ENCODE assay signal across 9 cellular contexts in the genomic region with DNA sequence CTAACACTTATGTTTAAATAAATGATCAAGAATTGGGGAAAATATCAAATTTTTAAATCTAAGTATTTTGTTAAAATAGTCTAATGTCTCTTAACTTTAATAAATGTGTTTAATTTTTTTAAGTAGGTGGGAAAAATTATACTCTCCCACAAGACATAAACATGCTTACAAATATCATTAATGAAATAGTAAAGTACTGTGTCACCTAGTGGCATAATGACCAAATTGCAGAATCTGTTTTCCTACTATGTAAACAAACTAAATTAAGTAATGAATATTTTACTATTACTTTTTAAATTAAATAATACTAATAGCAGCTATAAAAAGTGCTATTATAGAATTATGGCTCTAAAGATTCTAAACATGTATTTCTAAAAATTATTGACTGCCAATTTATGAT. TPM values are rescaled to one million over a fixed set of nuclear protein-coding genes. Genes with fewer than 3 reads are reported as not detected.
DNase-seq lines count a peak whose midpoint lies in the region; ATAC-seq and TF ChIP-seq lines count a peak whose summit lies in the region.
"Had no signal": no experiment of that assay in that cellular context is flagged by ENCODE, and none has a peak within 500 bp of the region (broad histone marks: within the 10 kb centered on the region; RNA-seq: fewer than 3 reads in every experiment).

No MANE protein-coding gene starts in this region.

- no peaks in the 10 kb centered on the region for H3K4me1 ChIP-seq in HEK293 (ENCODE audit: control insufficient read depth, insufficient read depth, low read length)
- H3K4me1 ChIP-seq in adrenal gland (replicated peaks in 1 of 2): no peaks in the 10 kb centered on the region
- no peaks in the 10 kb centered on the region for H3K4me1 ChIP-seq in gastrocnemius medialis

- in situ Hi-C loops in gastrocnemius medialis (cut with MboI; ENCODE audit: low sequenced_read_pairs in 4 of 4): no loop called here

- H3K36me3 ChIP-seq in HEK293 (ENCODE audit: control insufficient read depth in 2 of 2, insufficient read depth in 1 of 2, low read length in 2 of 2) (peaks cover 0 to 30% of the 10 kb centered on the region in 2 experiments; a peak in 2 of 3 replicates), adrenal gland (replicated peaks in 1 of 2) (no peaks in the 10 kb centered on the region), gastrocnemius medialis (no peaks in the 10 kb centered on the region)

- intact Hi-C loops in adrenal gland (cut with DNase I) (no loop called here), gastrocnemius medialis (cut with DNase I; ENCODE audit: low total_unique reads) (no loop called here)

- TF ChIP-seq POLR2A in adrenal gland (IDR thresholded peaks at IDR 0.05) (no peak), gastrocnemius medialis (IDR thresholded peaks at IDR 0.05) (no peak)

- H3K27ac ChIP-seq in HEK293 (ENCODE audit: extremely low read depth, low read depth, low read length) (no peak overlapping the region), adrenal gland (no peak overlapping the region), gastrocnemius medialis (no peak overlapping the region)

- POLR2A ChIA-PET in HEK293 (lab: Yijun Ruan, JAX): no interaction called here

- no peak for TF ChIP-seq CTCF in HEK293 (tag by site-specific recombination; IDR thresholded peaks at IDR 0.05)
- peak in 4 of 6 experiments; percentile 30 to 55 (median 42) for TF ChIP-seq CTCF in adrenal gland (IDR thresholded peaks at IDR 0.05)
- TF ChIP-seq CTCF in gastrocnemius medialis (IDR thresholded peaks at IDR 0.05 in 4 of 5, conservative IDR thresholded peaks at IDR 0.05 in 1 of 5): peak in 2 of 5 experiments; percentile 25 to 35

- H3K27me3 ChIP-seq in adrenal gland (no peaks in the 10 kb centered on the region), gastrocnemius medialis (no peaks in the 10 kb centered on the region)

- CTCF ChIA-PET in HEK293 (lab: Yijun Ruan, JAX): interaction anchor here (0.5 to 0.9 kb wide), 4 partner anchors 12 to 293 kb away, joined by 3 to 5 read pairs (median 4); no protein-coding TSS in a partner anchor

- H3K4me3 ChIP-seq in HEK293 (ENCODE audit: low read depth, low read length) (no peak overlapping the region), adrenal gland (no peak overlapping the region), gastrocnemius medialis (no peak overlapping the region)

- peak; percentile 6 for DNase-seq in COLO829 (ENCODE audit: low spot score)
- DNase-seq in adrenal gland: no peak
- DNase-seq in lung microvascular endothelial cell (ENCODE audit: low read depth in 2 of 2): peak; percentile 19 to 23
- DNase-seq in gastrocnemius medialis: no peak
- DNase-seq: activated naive CD8-positive, alpha-beta T cell treated with anti-CD3 and anti-CD28 coated beads, Interleukin-2, amount 10 ng/mL, durations not matched to agents 7 days and 5 days had no signal

- ATAC-seq in GM19023 (IDR thresholded peaks at IDR 0.05; ENCODE audit: unreplicated experiment) (no peak), gastrocnemius medialis (no peak), HG02763 (IDR thresholded peaks at IDR 0.05; ENCODE audit: unreplicated experiment) (no peak), HG03045 (IDR thresholded peaks at IDR 0.05; ENCODE audit: unreplicated experiment) (no peak)

- H3K9me3 ChIP-seq in HEK293 (ENCODE audit: control insufficient read depth, insufficient read depth, low read depth, low read length): no peaks in the 10 kb centered on the region
- H3K9me3 ChIP-seq in adrenal gland (replicated peaks in 1 of 3): peaks cover 0 to 4% (median 0%) of the 10 kb centered on the region in 3 donors
- H3K9me3 ChIP-seq in gastrocnemius medialis: no peaks in the 10 kb centered on the region

TF ChIP-seq in HEK293, 187 proteins besides CTCF, POLR2A, EP300 and RAD21:
- no peak for TF ChIP-seq ZNF830 (tag by site-specific recombination; IDR thresholded peaks at IDR 0.05; ENCODE audit: low read depth)
- peak; percentile 17; the same call in 1 of the 2 replicates for TF ChIP-seq ZNF654 (tag by site-specific recombination; IDR thresholded peaks at IDR 0.05; ENCODE audit: low read depth)

RNA-seq across cellular contexts. Expression of gene CHAC2, which starts 52.0 kb away (rescaled TPM):
- total RNA-seq in adrenal gland (10 to 100 TPM in 1 of 8 donors, 1 to 10 TPM in 6, under 1 TPM in 1; 0.85 to 11.1 (median 4.3) TPM), lung microvascular endothelial cell (5.0 and 8.9 TPM in 2 replicates), gastrocnemius medialis (10 to 100 TPM in 1 of 4 donors, 1 to 10 TPM in 3; 3.7 to 10.3 (median 6.0) TPM)
- polyA plus RNA-seq in adrenal gland: 10 to 100 TPM in 1 of 3 donors, 1 to 10 TPM in 2; 2.0 to 18.6 (median 2.9) TPM

Comparison
In these comparisons a context has a peak if more than half of its experiments do, and no peak if none do; other contexts are left out.
1. DNase-seq: peak in COLO829 (single experiment) and lung microvascular endothelial cell (2 of 2); none in adrenal gland (0 of 7) and gastrocnemius medialis (0 of 2).